20 cellular contexts compared by ENCODE assay signal in the genomic region with DNA sequence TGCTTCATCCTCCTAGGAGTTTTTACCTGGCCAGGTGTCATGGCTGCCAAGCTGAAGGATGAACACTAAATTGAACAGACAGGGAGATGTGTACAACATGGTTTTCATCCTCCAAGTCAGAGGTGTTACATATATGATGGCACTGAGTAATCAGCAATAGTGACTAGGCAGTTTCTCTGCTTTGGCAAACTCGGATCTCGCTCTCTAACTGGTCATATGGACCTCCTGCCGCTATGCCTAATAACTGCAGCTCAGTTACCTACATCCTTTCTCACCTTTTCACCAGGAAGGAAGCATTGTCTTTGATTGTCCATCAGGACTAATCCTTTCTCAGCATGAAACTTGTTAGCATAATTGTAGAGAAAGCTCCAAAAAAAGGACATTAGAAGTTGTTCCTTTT.
DNase-seq lines count a peak whose midpoint lies in the region; ATAC-seq and TF ChIP-seq lines count a peak whose summit lies in the region.
"Had no signal": no experiment of that assay in that cellular context is flagged by ENCODE, and none has a peak within 500 bp of the region (broad histone marks: within the 10 kb centered on the region; RNA-seq: fewer than 3 reads in every experiment).

No MANE protein-coding gene starts in this region.

- no peak for ATAC-seq in SK-N-SH treated with all-trans-retinoic acid at 6 μM for 48 hours
- no peak for ATAC-seq in GM19035 (IDR thresholded peaks at IDR 0.05; ENCODE audit: unreplicated experiment)
- ATAC-seq: activated naive CD8-positive, alpha-beta T cell treated with anti-CD3 and anti-CD28 coated beads, Interleukin-2, amount 50 U/mL, for 24 hours; K562 had no signal

- no peaks in the 10 kb centered on the region for H3K36me3 ChIP-seq in SK-N-SH (replicated peaks in 1 of 2; ENCODE audit: control insufficient read depth in 1 of 2, insufficient read depth in 2 of 2, low read length in 1 of 2)
- H3K36me3 ChIP-seq in ascending aorta = no peaks in the 10 kb centered on the region

- peaks cover 10% of the 10 kb centered on the region for H3F3A ChIP-seq in SK-N-SH (replicated peaks; ENCODE audit: insufficient read depth)

- H3K9ac ChIP-seq in SK-N-SH = no peak overlapping the region

- no peaks in the 10 kb centered on the region; a peak in 1 of 4 replicates for H3K4me1 ChIP-seq in SK-N-SH (ENCODE audit: control insufficient read depth in 1 of 2, insufficient read depth in 2 of 2, low read depth in 1 of 2, low read length in 1 of 2)
- H3K4me1 ChIP-seq in ascending aorta = peaks cover 0 to 9% of the 10 kb centered on the region in 2 donors

- TF ChIP-seq CTCF in SK-N-SH (IDR thresholded peaks at IDR 0.05) (no peak), choroid plexus epithelial cell (conservative IDR thresholded peaks at IDR 0.05; ENCODE audit: low read depth, low read length) (no peak), ascending aorta (IDR thresholded peaks at IDR 0.05) (no peak)

- no peaks in the 10 kb centered on the region for H3K79me2 ChIP-seq in SK-N-SH (ENCODE audit: insufficient read depth)

- no peaks in the 10 kb centered on the region for H3K9me2 ChIP-seq in SK-N-SH

- no peak for DNase-seq in SK-N-SH
- DNase-seq in choroid plexus epithelial cell (ENCODE audit: low read depth) = peak; percentile 55
- DNase-seq in iPS-NIHi11 (ENCODE audit: low spot score) = peak; percentile 45
- no peak for DNase-seq in ascending aorta (ENCODE audit: low spot score in 2 of 2)
- no peak for DNase-seq in NCI-H2227 (lab: John Stamatoyannopoulos, UW; ENCODE audit: unreplicated experiment)
- DNase-seq in activated CD4-positive, CD25-positive, alpha-beta regulatory T cell treated with anti-CD3 and anti-CD28 coated beads, Interleukin-2, amount 50 U/mL, for 72 hours = no peak
- DNase-seq: activated CD4-positive, alpha-beta T cell treated with anti-CD3 and anti-CD28 coated beads, Interleukin-2, amount 50 U/mL, for 1 hour; activated CD8-positive, alpha-beta memory T cell treated with anti-CD3 and anti-CD28 coated beads, Interleukin-2, amount 50 U/mL, for 48 hours; activated effector memory CD4-positive, alpha-beta T cell treated with anti-CD3 and anti-CD28 coated beads, Interleukin-2, amount 50 U/mL, for 16 hours; activated naive CD8-positive, alpha-beta T cell treated with anti-CD3 and anti-CD28 coated beads, Interleukin-2, amount 50 U/mL, for 24 hours; COR-L47; DND-41; erythroblast; NCI-H2029; NCI-H446; stimulated activated CD8-positive, alpha-beta memory T cell treated with anti-CD3 and anti-CD28 coated beads, Interleukin-4, amount 100 ng/mL, for 48 hours had no signal

- CTCF ChIA-PET in SK-N-SH (lab: Yijun Ruan, JAX) = interaction anchor here (1.2 kb wide), 1 partner anchor 47 kb away, joined by 3 read pairs; no protein-coding TSS in a partner anchor

- no peaks in the 10 kb centered on the region for H4K20me1 ChIP-seq in SK-N-SH (ENCODE audit: insufficient read depth)

- 13% methylated on average over 3 of the region's 3 CpGs for WGBS in SK-N-SH (ENCODE audit: low lambda C conversion rate)

- intact Hi-C loops in ascending aorta (cut with DNase I) = no loop called here

- TF ChIP-seq RAD21 in SK-N-SH (IDR thresholded peaks at IDR 0.05; ENCODE audit: low read length) = no peak

- H3K27me3 ChIP-seq in SK-N-SH (ENCODE audit: insufficient read depth) = no peaks in the 10 kb centered on the region
- H3K27me3 ChIP-seq in ascending aorta = no peaks in the 10 kb centered on the region

- no peak overlapping the region for H2AFZ ChIP-seq in SK-N-SH (ENCODE audit: low read depth)

- H3K27ac ChIP-seq in SK-N-SH (ENCODE audit: low read depth in 2 of 2, low read length in 1 of 2) = peak overlapping the region in 1 of 2 experiments; percentile 74; a peak in 2 of 4 replicates
- no peak overlapping the region for H3K27ac ChIP-seq in ascending aorta
- H3K27ac ChIP-seq: HL-60 had no signal

- POLR2A ChIA-PET in SK-N-SH (lab: Yijun Ruan, JAX) = no interaction called here

- no peak for TF ChIP-seq EP300 in SK-N-SH (IDR thresholded peaks at IDR 0.05; ENCODE audit: borderline replicate concordance in 1 of 2, low read depth in 1 of 2, low read length in 1 of 2)

- peak overlapping the region; percentile 26; the same call in 1 of the 2 replicates for H3K4me2 ChIP-seq in SK-N-SH

- no peak overlapping the region; a peak in 1 of 4 replicates for H3K4me3 ChIP-seq in SK-N-SH (ENCODE audit: low read depth in 2 of 2, low read length in 1 of 2)
- no peak overlapping the region for H3K4me3 ChIP-seq in choroid plexus epithelial cell (ENCODE audit: low read depth, low read length)
- no peak overlapping the region for H3K4me3 ChIP-seq in ascending aorta
- H3K4me3 ChIP-seq: K562 had no signal

- no peaks in the 10 kb centered on the region for H3K9me3 ChIP-seq in SK-N-SH
- H3K9me3 ChIP-seq in ascending aorta = no peaks in the 10 kb centered on the region

TF ChIP-seq in SK-N-SH, 30 proteins besides CTCF, POLR2A, EP300 and RAD21:
- TF ChIP-seq NFIC (IDR thresholded peaks at IDR 0.05; ENCODE audit: borderline replicate concordance) (no peak), GABPA (IDR thresholded peaks at IDR 0.05; ENCODE audit: low read depth) (no peak), POLR2AphosphoS5 (IDR thresholded peaks at IDR 0.05; ENCODE audit: low read depth, low read length) (no peak), SMC3 (IDR thresholded peaks at IDR 0.05; ENCODE audit: low read depth, low read length) (no peak)
- TF ChIP-seq, protein P1, sequence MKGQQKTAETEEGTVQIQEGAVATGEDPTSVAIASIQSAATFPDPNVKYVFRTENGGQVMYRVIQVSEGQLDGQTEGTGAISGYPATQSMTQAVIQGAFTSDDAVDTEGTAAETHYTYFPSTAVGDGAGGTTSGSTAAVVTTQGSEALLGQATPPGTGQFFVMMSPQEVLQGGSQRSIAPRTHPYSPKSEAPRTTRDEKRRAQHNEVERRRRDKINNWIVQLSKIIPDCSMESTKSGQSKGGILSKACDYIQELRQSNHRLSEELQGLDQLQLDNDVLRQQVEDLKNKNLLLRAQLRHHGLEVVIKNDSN (IDR thresholded peaks at IDR 0.05; ENCODE audit: borderline replicate concordance, low read depth) = no peak

TF ChIP-seq in SK-N-SH treated with all-trans-retinoic acid at 6 μM for 48 hours, 23 proteins besides CTCF, POLR2A, EP300 and RAD21:
- TF ChIP-seq GLIS3 (CRISPR knock-in tag; IDR thresholded peaks at IDR 0.05) (no peak), ESRRG (CRISPR knock-in tag; IDR thresholded peaks at IDR 0.05) (no peak), ZFP3 (CRISPR knock-in tag; IDR thresholded peaks at IDR 0.05) (no peak), OSR1 (CRISPR knock-in tag; IDR thresholded peaks at IDR 0.05) (no peak), SNAI2 (CRISPR knock-in tag; IDR thresholded peaks at IDR 0.05) (no peak), ZNF8 (CRISPR knock-in tag; IDR thresholded peaks at IDR 0.05) (no peak), PPARA (CRISPR knock-in tag; IDR thresholded peaks at IDR 0.05; ENCODE audit: borderline replicate concordance) (no peak)
- TF ChIP-seq, protein P2, sequence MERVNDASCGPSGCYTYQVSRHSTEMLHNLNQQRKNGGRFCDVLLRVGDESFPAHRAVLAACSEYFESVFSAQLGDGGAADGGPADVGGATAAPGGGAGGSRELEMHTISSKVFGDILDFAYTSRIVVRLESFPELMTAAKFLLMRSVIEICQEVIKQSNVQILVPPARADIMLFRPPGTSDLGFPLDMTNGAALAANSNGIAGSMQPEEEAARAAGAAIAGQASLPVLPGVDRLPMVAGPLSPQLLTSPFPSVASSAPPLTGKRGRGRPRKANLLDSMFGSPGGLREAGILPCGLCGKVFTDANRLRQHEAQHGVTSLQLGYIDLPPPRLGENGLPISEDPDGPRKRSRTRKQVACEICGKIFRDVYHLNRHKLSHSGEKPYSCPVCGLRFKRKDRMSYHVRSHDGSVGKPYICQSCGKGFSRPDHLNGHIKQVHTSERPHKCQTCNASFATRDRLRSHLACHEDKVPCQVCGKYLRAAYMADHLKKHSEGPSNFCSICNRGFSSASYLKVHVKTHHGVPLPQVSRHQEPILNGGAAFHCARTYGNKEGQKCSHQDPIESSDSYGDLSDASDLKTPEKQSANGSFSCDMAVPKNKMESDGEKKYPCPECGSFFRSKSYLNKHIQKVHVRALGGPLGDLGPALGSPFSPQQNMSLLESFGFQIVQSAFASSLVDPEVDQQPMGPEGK (CRISPR knock-in tag; IDR thresholded peaks at IDR 0.05; ENCODE audit: borderline replicate concordance) = no peak

Comparison
In these comparisons a context has a peak if more than half of its experiments do, and no peak if none do; other contexts are left out.
1. DNase-seq: peak in choroid plexus epithelial cell (single experiment) and iPS-NIHi11 (single experiment); none in SK-N-SH (single experiment), ascending aorta (0 of 2), NCI-H2227 (single experiment) and activated CD4-positive, CD25-positive, alpha-beta regulatory T cell treated with anti-CD3 and anti-CD28 coated beads, Interleukin-2, amount 50 U/mL, for 72 hours (single experiment).